In genomic region chr11:67613960-67614715, GRCh38 we compare ENCODE assay signal across 1 cellular context.
TF ChIP-seq lines count a peak whose summit lies in the region.

No MANE protein-coding gene starts in this region.

TF ChIP-seq in GM12878, 131 proteins besides CTCF, POLR2A, EP300 and RAD21 (continued from another document and continues in another):
- no peak for TF ChIP-seq E2F4 (IDR thresholded peaks at IDR 0.05; ENCODE audit: low read depth, low read length)
- peak; percentile 22; the same call in 1 of the 2 replicates for TF ChIP-seq ZBED1 (IDR thresholded peaks at IDR 0.05; ENCODE audit: borderline replicate concordance)
- no peak for TF ChIP-seq CHD4 (IDR thresholded peaks at IDR 0.05)
- TF ChIP-seq FOS (IDR thresholded peaks at IDR 0.05; ENCODE audit: borderline replicate concordance, extremely low read depth, insufficient read length) = no peak
- TF ChIP-seq ZBTB40 (IDR thresholded peaks at IDR 0.05; ENCODE audit: borderline replicate concordance) = peak; percentile 6; the same call in 1 of the 2 replicates
- peak; percentile 52; the same call in 1 of the 2 replicates for TF ChIP-seq HDGF (IDR thresholded peaks at IDR 0.05)
- no peak for TF ChIP-seq SREBF2 (IDR thresholded peaks at IDR 0.05; ENCODE audit: low read length)
- TF ChIP-seq CHD1 (IDR thresholded peaks at IDR 0.05; ENCODE audit: low read depth, low read length) = no peak
- no peak for TF ChIP-seq BCL3 (IDR thresholded peaks at IDR 0.05; ENCODE audit: borderline replicate concordance, insufficient read depth, low read depth, low read length, poor library complexity, severe bottlenecking)
- peak; percentile 92 for TF ChIP-seq POLR2AphosphoS5 (IDR thresholded peaks at IDR 0.05; ENCODE audit: low read length)
- TF ChIP-seq SMAD5 (IDR thresholded peaks at IDR 0.05; ENCODE audit: low read depth) = peak; percentile 42; the same call in 1 of the 2 replicates
- peak; percentile 34 for TF ChIP-seq CBFB (IDR thresholded peaks at IDR 0.05; ENCODE audit: low read depth)
- peak; percentile 73 for TF ChIP-seq TAF1 (IDR thresholded peaks at IDR 0.05; ENCODE audit: borderline replicate concordance, low read depth, low read length)
- TF ChIP-seq MLLT1 (IDR thresholded peaks at IDR 0.05) = peak; percentile 70; the same call in 1 of the 2 replicates
- no peak for TF ChIP-seq RCOR1 (conservative IDR thresholded peaks at IDR 0.05; ENCODE audit: low read depth, low read length)
- peak; percentile 57 for TF ChIP-seq SP1 (IDR thresholded peaks at IDR 0.05; ENCODE audit: low read depth, low read length)
- no peak; the same call in 1 of the 2 replicates for TF ChIP-seq ZNF207 (IDR thresholded peaks at IDR 0.05; ENCODE audit: borderline replicate concordance)
- TF ChIP-seq HDAC6 (IDR thresholded peaks at IDR 0.05; ENCODE audit: unreplicated experiment) = no peak
- peak; percentile 48; the same call in 1 of the 2 replicates for TF ChIP-seq HCFC1 (IDR thresholded peaks at IDR 0.05; ENCODE audit: low read length)
- peak; percentile 90 for TF ChIP-seq SMARCA5 (IDR thresholded peaks at IDR 0.05)
- TF ChIP-seq MTA3 (IDR thresholded peaks at IDR 0.05; ENCODE audit: borderline replicate concordance, low read length) = peak; percentile 84; the same call in 1 of the 2 replicates
- TF ChIP-seq TCF3 (IDR thresholded peaks at IDR 0.05; ENCODE audit: borderline replicate concordance, insufficient read depth, low read depth, low read length) = 0 out of 2 replicates have a peak, but pooled peaks have one; percentile 23
- no peak for TF ChIP-seq HSF1 (IDR thresholded peaks at IDR 0.05; ENCODE audit: low read depth, low read length)
- no peak; the same call in 1 of the 2 replicates for TF ChIP-seq SMC3 (IDR thresholded peaks at IDR 0.05; ENCODE audit: borderline replicate concordance, low read length)
- TF ChIP-seq MEF2B (IDR thresholded peaks at IDR 0.05; ENCODE audit: partially characterized antibody, poor library complexity, severe bottlenecking) = peak; percentile 99
- peak; percentile 97 for TF ChIP-seq RELB (IDR thresholded peaks at IDR 0.05; ENCODE audit: low read depth)
- TF ChIP-seq ZNF217 (IDR thresholded peaks at IDR 0.05) = no peak
- peak; percentile 92 for TF ChIP-seq E4F1 (IDR thresholded peaks at IDR 0.05; ENCODE audit: borderline replicate concordance, partially characterized antibody)
- peak; percentile 93 for TF ChIP-seq ZNF687 (IDR thresholded peaks at IDR 0.05)
- peak; percentile 54 for TF ChIP-seq KLF5 (IDR thresholded peaks at IDR 0.05; ENCODE audit: partially characterized antibody)
- peak; percentile 76 for TF ChIP-seq MTA2 (IDR thresholded peaks at IDR 0.05; ENCODE audit: low read depth)
- TF ChIP-seq ZNF24 (IDR thresholded peaks at IDR 0.05) = no peak
- no peak for TF ChIP-seq EZH2 (IDR thresholded peaks at IDR 0.05; ENCODE audit: borderline replicate concordance, control insufficient read depth, low read depth, low read length)
- TF ChIP-seq PML (IDR thresholded peaks at IDR 0.05; ENCODE audit: low read length) = peak; percentile 85; the same call in 1 of the 2 replicates
- TF ChIP-seq NFIC (IDR thresholded peaks at IDR 0.05; ENCODE audit: low read depth, low read length) = no peak; the same call in 1 of the 2 replicates
- TF ChIP-seq LARP7 (IDR thresholded peaks at IDR 0.05) = peak; percentile 59; the same call in 1 of the 2 replicates
- peak; percentile 55; the same call in 1 of the 2 replicates for TF ChIP-seq TCF12 (IDR thresholded peaks at IDR 0.05; ENCODE audit: low read depth, low read length)
- peak; percentile 85; the same call in 2 of the 3 replicates for TF ChIP-seq POU2F2 (IDR thresholded peaks at IDR 0.05; ENCODE audit: borderline replicate concordance, low read depth, low read length)
- TF ChIP-seq E2F8 (IDR thresholded peaks at IDR 0.05; ENCODE audit: low read depth, partially characterized antibody) = peak; percentile 56
